Comparison of ENCODE assay signal across 8 cellular contexts in genomic region chr18:59918320-59918755, GRCh38. TPM values are rescaled to one million over a fixed set of nuclear protein-coding genes. Genes with fewer than 3 reads are reported as not detected.
A peak's percentile ranks its signal among the peaks of the same experiment; 100 is the strongest.
DNase-seq lines count a peak whose midpoint lies in the region; ATAC-seq and TF ChIP-seq lines count a peak whose summit lies in the region.

No MANE protein-coding gene starts in this region.

- DNase-seq in GM03348 (ENCODE audit: low spot score): peak; percentile 56
- peak; percentile 74 for DNase-seq in NOMO-1 treated with dmso at 0.1 percent for 144 hours (lab: John Stamatoyannopoulos, UW; ENCODE audit: unreplicated experiment)
- DNase-seq in occipital lobe (lab: John Stamatoyannopoulos, UW): peak; percentile 2
- no peak for DNase-seq in GM13976 (ENCODE audit: low spot score)
- DNase-seq in germinal center (ENCODE audit: low spot score): no peak

- H3K27ac ChIP-seq in duodenal mucosa (ENCODE audit: low read depth, low read length): no peak overlapping the region

- H3K27me3 ChIP-seq in duodenal mucosa (ENCODE audit: control insufficient read depth in 1 of 2, insufficient read depth in 2 of 2, low read length in 2 of 2): no peaks in the 10 kb centered on the region

- no peaks in the 10 kb centered on the region for H3K36me3 ChIP-seq in duodenal mucosa (ENCODE audit: control insufficient read depth in 1 of 2, insufficient read depth in 2 of 2, low read length in 2 of 2)

- in situ Hi-C loops in GM13976 (cut with MboI; ENCODE audit: low sequenced_read_pairs, unreplicated experiment): no loop called here

- no peak for TF ChIP-seq CTCF in GM13976 (IDR thresholded peaks at IDR 0.05; ENCODE audit: borderline replicate concordance, control extremely low read depth, extremely low read depth, insufficient read depth, missing control alignments)

- peak overlapping the region in 1 of 2 donors; percentile 10 for H3K9ac ChIP-seq in duodenal mucosa (ENCODE audit: low read depth in 1 of 2, low read length in 2 of 2)

- peak; percentile 46 for ATAC-seq in GM21390 (IDR thresholded peaks at IDR 0.05; ENCODE audit: unreplicated experiment)
- peak; percentile 43 for ATAC-seq in HG03565 (IDR thresholded peaks at IDR 0.05; ENCODE audit: unreplicated experiment)

- peaks cover 6 to 8% of the 10 kb centered on the region in 2 donors for H3K4me1 ChIP-seq in duodenal mucosa (ENCODE audit: control insufficient read depth in 1 of 2, insufficient read depth in 2 of 2, low read length in 2 of 2)

- no peaks in the 10 kb centered on the region for H3K9me3 ChIP-seq in duodenal mucosa (ENCODE audit: control insufficient read depth in 1 of 2, low read length in 2 of 2)

- H3K4me3 ChIP-seq in duodenal mucosa (ENCODE audit: low read depth in 1 of 2, low read length in 2 of 2): peak overlapping the region; percentile 52 to 53

RNA-seq across cellular contexts. Expression of gene PMAIP1, which starts 18.5 kb away (rescaled TPM):
- total RNA-seq in occipital lobe: 1.4 TPM

Comparison
In these comparisons a context has a peak if more than half of its experiments do, and no peak if none do; other contexts are left out.
1. DNase-seq: peak in GM03348 (single experiment), NOMO-1 treated with dmso at 0.1 percent for 144 hours (single experiment) and occipital lobe (single experiment); none in GM13976 (single experiment) and germinal center (single experiment).